ENCODE assay signal across 1 cellular context in the genomic region with DNA sequence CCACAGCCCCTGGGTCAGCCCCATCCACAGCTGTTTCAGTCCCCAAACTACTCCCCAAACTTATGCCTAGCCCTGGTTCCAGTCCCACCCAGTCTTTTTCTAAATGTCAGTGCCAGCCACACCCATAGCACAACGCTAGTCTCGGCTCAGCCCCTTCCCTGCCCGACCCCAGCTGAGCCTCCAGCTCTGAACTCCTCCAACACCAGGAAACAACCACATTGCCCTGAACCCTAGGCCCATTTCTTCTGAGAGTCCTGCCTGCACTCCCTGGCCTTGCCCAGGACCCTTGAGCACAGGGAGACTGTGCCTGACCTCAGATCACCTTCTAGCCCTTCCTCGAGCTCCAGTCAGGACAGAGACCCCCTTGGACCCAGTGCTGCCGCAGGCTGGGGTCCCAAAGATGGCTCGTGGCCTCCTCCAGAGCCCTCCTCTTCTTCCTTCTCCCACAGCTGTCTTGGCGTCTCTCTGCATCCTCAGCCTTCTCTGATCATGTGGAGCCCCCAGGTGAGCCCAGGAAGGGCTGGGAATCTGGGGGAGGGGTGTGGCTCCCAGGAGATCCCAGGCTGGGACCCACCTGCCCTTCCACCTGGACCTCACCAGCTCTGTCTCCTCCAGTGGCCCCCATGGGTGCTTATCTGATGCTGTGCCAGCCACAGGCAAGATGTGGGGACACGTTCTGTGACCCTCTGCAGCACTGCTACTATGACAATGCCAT.
TF ChIP-seq lines count a peak whose summit lies in the region.

No MANE protein-coding gene starts in this region.

TF ChIP-seq in K562, 482 proteins besides CTCF, POLR2A, EP300 and RAD21 (continued from another document and continues in another):
- TF ChIP-seq, protein P1, sequence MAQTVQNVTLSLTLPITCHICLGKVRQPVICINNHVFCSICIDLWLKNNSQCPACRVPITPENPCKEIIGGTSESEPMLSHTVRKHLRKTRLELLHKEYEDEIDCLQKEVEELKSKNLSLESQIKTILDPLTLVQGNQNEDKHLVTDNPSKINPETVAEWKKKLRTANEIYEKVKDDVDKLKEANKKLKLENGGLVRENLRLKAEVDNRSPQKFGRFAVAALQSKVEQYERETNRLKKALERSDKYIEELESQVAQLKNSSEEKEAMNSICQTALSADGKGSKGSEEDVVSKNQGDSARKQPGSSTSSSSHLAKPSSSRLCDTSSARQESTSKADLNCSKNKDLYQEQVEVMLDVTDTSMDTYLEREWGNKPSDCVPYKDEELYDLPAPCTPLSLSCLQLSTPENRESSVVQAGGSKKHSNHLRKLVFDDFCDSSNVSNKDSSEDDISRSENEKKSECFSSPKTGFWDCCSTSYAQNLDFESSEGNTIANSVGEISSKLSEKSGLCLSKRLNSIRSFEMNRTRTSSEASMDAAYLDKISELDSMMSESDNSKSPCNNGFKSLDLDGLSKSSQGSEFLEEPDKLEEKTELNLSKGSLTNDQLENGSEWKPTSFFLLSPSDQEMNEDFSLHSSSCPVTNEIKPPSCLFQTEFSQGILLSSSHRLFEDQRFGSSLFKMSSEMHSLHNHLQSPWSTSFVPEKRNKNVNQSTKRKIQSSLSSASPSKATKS (CRISPR knock-in tag; IDR thresholded peaks at IDR 0.05) = peak; percentile 94
- TF ChIP-seq RBFOX2 (IDR thresholded peaks at IDR 0.05; ENCODE audit: low read depth, low read length) (no peak), NBN (IDR thresholded peaks at IDR 0.05; ENCODE audit: low read depth) (no peak), ZNF217 (CRISPR knock-in tag; IDR thresholded peaks at IDR 0.05) (no peak), ZNF175 (CRISPR knock-in tag; IDR thresholded peaks at IDR 0.05; ENCODE audit: low read depth) (no peak), ESRRB (CRISPR knock-in tag; IDR thresholded peaks at IDR 0.05; ENCODE audit: borderline replicate concordance) (peak; percentile 9; the same call in 1 of the 2 replicates), ZNF507 (tag; conservative IDR thresholded peaks at IDR 0.05) (no peak), KDM4B (IDR thresholded peaks at IDR 0.05; ENCODE audit: borderline replicate concordance in 2 of 2, low read depth in 1 of 2) (no peak), ZBTB49 (CRISPR knock-in tag; IDR thresholded peaks at IDR 0.05; ENCODE audit: borderline replicate concordance) (no peak), ZBTB17 (CRISPR knock-in tag; IDR thresholded peaks at IDR 0.05) (peak; percentile 79), CLOCK (CRISPR knock-in tag; IDR thresholded peaks at IDR 0.05; ENCODE audit: borderline replicate concordance) (no peak), ZNF143 (CRISPR knock-in tag; IDR thresholded peaks at IDR 0.05) (no peak), FOXO4 (CRISPR knock-in tag; IDR thresholded peaks at IDR 0.05) (no peak), PHB (CRISPR knock-in tag; IDR thresholded peaks at IDR 0.05) (peak; percentile 45; the same call in 1 of the 2 replicates), HEY1 (CRISPR knock-in tag; IDR thresholded peaks at IDR 0.05; ENCODE audit: borderline replicate concordance) (peak; percentile 95), XRCC3 (IDR thresholded peaks at IDR 0.05) (no peak), AFF4 (CRISPR knock-in tag; IDR thresholded peaks at IDR 0.05) (no peak), SETDB1 (IDR thresholded peaks at IDR 0.05; ENCODE audit: low read length) (no peak), NR2F6 (CRISPR knock-in tag; IDR thresholded peaks at IDR 0.05) (no peak), BRD9 (IDR thresholded peaks at IDR 0.05; ENCODE audit: low read depth, partially characterized antibody) (no peak), C11orf30 (IDR thresholded peaks at IDR 0.05; ENCODE audit: low read depth) (no peak), TBP (optimal IDR thresholded peaks at IDR 0.05; ENCODE audit: low read depth, low read length) (no peak), ZNF551 (CRISPR knock-in tag; IDR thresholded peaks at IDR 0.05) (peak; percentile 57; the same call in 1 of the 2 replicates), MEF2D (tag; conservative IDR thresholded peaks at IDR 0.05; ENCODE audit: low read depth) (no peak), ZNF561 (CRISPR knock-in tag; conservative IDR thresholded peaks at IDR 0.05) (no peak), PTBP1 (IDR thresholded peaks at IDR 0.05; ENCODE audit: low read depth, low read length) (no peak), PYGO2 (tag; IDR thresholded peaks at IDR 0.05) (no peak), ZNF780A (CRISPR knock-in tag; IDR thresholded peaks at IDR 0.05) (peak; percentile 62; the same call in 1 of the 2 replicates), NCOA4 (IDR thresholded peaks at IDR 0.05; ENCODE audit: partially characterized antibody) (no peak), RFX1 (IDR thresholded peaks at IDR 0.05) (no peak), ELF2 (CRISPR knock-in tag; IDR thresholded peaks at IDR 0.05) (0 out of 2 replicates have a peak, but pooled peaks have one; percentile 68), SP1 (CRISPR knock-in tag; IDR thresholded peaks at IDR 0.05) (peak; percentile 56; the same call in 1 of the 2 replicates), DPF2 (IDR thresholded peaks at IDR 0.05) (no peak), ZNF184 (CRISPR knock-in tag; IDR thresholded peaks at IDR 0.05) (no peak), ARNT (IDR thresholded peaks at IDR 0.05) (no peak), ZC3H4 (CRISPR knock-in tag; IDR thresholded peaks at IDR 0.05; ENCODE audit: borderline replicate concordance) (no peak), NR3C1 (CRISPR knock-in tag; IDR thresholded peaks at IDR 0.05) (no peak)
- TF ChIP-seq, protein P2, sequence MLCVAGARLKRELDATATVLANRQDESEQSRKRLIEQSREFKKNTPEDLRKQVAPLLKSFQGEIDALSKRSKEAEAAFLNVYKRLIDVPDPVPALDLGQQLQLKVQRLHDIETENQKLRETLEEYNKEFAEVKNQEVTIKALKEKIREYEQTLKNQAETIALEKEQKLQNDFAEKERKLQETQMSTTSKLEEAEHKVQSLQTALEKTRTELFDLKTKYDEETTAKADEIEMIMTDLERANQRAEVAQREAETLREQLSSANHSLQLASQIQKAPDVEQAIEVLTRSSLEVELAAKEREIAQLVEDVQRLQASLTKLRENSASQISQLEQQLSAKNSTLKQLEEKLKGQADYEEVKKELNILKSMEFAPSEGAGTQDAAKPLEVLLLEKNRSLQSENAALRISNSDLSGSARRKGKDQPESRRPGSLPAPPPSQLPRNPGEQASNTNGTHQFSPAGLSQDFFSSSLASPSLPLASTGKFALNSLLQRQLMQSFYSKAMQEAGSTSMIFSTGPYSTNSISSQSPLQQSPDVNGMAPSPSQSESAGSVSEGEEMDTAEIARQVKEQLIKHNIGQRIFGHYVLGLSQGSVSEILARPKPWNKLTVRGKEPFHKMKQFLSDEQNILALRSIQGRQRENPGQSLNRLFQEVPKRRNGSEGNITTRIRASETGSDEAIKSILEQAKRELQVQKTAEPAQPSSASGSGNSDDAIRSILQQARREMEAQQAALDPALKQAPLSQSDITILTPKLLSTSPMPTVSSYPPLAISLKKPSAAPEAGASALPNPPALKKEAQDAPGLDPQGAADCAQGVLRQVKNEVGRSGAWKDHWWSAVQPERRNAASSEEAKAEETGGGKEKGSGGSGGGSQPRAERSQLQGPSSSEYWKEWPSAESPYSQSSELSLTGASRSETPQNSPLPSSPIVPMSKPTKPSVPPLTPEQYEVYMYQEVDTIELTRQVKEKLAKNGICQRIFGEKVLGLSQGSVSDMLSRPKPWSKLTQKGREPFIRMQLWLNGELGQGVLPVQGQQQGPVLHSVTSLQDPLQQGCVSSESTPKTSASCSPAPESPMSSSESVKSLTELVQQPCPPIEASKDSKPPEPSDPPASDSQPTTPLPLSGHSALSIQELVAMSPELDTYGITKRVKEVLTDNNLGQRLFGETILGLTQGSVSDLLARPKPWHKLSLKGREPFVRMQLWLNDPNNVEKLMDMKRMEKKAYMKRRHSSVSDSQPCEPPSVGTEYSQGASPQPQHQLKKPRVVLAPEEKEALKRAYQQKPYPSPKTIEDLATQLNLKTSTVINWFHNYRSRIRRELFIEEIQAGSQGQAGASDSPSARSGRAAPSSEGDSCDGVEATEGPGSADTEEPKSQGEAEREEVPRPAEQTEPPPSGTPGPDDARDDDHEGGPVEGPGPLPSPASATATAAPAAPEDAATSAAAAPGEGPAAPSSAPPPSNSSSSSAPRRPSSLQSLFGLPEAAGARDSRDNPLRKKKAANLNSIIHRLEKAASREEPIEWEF (CRISPR knock-in tag; IDR thresholded peaks at IDR 0.05) = no peak
- TF ChIP-seq, protein P3, sequence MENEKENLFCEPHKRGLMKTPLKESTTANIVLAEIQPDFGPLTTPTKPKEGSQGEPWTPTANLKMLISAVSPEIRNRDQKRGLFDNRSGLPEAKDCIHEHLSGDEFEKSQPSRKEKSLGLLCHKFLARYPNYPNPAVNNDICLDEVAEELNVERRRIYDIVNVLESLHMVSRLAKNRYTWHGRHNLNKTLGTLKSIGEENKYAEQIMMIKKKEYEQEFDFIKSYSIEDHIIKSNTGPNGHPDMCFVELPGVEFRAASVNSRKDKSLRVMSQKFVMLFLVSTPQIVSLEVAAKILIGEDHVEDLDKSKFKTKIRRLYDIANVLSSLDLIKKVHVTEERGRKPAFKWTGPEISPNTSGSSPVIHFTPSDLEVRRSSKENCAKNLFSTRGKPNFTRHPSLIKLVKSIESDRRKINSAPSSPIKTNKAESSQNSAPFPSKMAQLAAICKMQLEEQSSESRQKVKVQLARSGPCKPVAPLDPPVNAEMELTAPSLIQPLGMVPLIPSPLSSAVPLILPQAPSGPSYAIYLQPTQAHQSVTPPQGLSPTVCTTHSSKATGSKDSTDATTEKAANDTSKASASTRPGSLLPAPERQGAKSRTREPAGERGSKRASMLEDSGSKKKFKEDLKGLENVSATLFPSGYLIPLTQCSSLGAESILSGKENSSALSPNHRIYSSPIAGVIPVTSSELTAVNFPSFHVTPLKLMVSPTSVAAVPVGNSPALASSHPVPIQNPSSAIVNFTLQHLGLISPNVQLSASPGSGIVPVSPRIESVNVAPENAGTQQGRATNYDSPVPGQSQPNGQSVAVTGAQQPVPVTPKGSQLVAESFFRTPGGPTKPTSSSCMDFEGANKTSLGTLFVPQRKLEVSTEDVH (IDR thresholded peaks at IDR 0.05; ENCODE audit: low read depth, partially characterized antibody) = no peak
